ENCODE assay signal across 12 cellular contexts in the genomic region with DNA sequence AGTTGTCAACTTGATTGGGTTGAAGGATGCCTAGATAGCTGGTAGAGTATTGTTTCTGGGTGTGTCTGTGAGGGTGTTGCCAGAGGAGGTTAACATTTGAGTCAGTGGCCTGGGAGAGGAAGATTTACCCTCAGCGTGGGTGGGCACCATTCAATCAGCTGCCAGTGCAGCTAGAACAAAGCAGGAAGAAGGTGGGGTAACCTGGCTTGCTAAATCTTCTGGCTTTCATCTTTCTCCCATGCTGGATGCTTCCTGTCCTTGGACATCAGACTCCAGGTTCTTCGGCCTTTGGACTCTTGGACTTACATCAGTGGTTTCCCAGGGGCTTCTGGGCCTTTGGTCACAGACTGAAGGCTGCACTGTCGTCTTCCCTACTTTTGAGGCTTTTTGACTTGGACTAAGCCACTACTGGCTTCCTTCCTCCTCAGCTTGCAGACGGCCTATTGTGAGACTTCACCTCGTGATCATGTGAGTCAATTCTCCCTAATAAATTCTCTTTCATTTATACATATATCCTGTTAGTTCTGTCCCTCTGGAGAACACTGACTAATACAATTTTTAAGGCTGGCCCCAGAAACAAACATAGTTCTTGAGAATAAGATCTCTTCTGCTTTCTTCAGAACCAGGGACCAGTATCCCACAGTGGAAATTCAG. TPM values are rescaled to one million over a fixed set of nuclear protein-coding genes. Genes with fewer than 3 reads are reported as not detected.
DNase-seq lines count a peak whose midpoint lies in the region; ATAC-seq and TF ChIP-seq lines count a peak whose summit lies in the region.
"Had no signal": no experiment of that assay in that cellular context is flagged by ENCODE, and none has a peak within 500 bp of the region (broad histone marks: within the 10 kb centered on the region; RNA-seq: fewer than 3 reads in every experiment).

No MANE protein-coding gene starts in this region.

- H3K27ac ChIP-seq in dorsolateral prefrontal cortex: peak overlapping the region in 1 of 59 donors; percentile 4
- H3K27ac ChIP-seq: A549, neural progenitor cell, SJCRH30 had no signal

- peaks cover 21% of the 10 kb centered on the region for H3K36me3 Mint-ChIP-seq in activated T-helper 2 cell treated with anti-CD3 and anti-CD28 coated beads, Interferon-gamma antibody, Interleukin-2, Interleukin-4, amounts not matched to agents 10 μg/mL and 5 μg/mL and 100 μg/mL, durations not matched to agents 14 hours and 24 hours and 36 hours (ENCODE audit: low read depth)
- H3K36me3 Mint-ChIP-seq in memory B cell: peaks cover 18% of the 10 kb centered on the region
- H3K36me3 Mint-ChIP-seq in stimulated activated naive CD8-positive, alpha-beta T cell treated with anti-CD3 and anti-CD28 coated beads, Interleukin-15, Interleukin-2, amounts not matched to agents 100 ng/mL and 50 ng/mL, for 24 hours (ENCODE audit: low read depth): peaks cover 21% of the 10 kb centered on the region
- peaks cover 49% of the 10 kb centered on the region for H3K36me3 Mint-ChIP-seq in type B pancreatic cell

- H3K27me3 ChIP-seq in dorsolateral prefrontal cortex: no peaks in the 10 kb centered on the region
- H3K27me3 ChIP-seq: neural progenitor cell, SJCRH30 had no signal

- CTCF ChIA-PET in HEK293T (lab: Yijun Ruan, JAX): no interaction called here

- peaks cover 27% of the 10 kb centered on the region for H3K4me1 Mint-ChIP-seq in activated T-helper 2 cell treated with anti-CD3 and anti-CD28 coated beads, Interferon-gamma antibody, Interleukin-2, Interleukin-4, amounts not matched to agents 10 μg/mL and 5 μg/mL and 100 μg/mL, durations not matched to agents 14 hours and 24 hours and 36 hours (ENCODE audit: low read depth)
- H3K4me1 Mint-ChIP-seq in memory B cell (peaks cover 7% of the 10 kb centered on the region), type B pancreatic cell (ENCODE audit: unreplicated experiment) (peaks cover 4% of the 10 kb centered on the region)
- H3K4me1 Mint-ChIP-seq in stimulated activated naive CD8-positive, alpha-beta T cell treated with anti-CD3 and anti-CD28 coated beads, Interleukin-15, Interleukin-2, amounts not matched to agents 100 ng/mL and 50 ng/mL, for 24 hours (ENCODE audit: low read depth): peaks cover 26% of the 10 kb centered on the region

- intact Hi-C loops in activated T-helper 2 cell treated with anti-CD3 and anti-CD28 coated beads, Interferon-gamma antibody, Interleukin-2, Interleukin-4, amounts not matched to agents 10 μg/mL and 5 μg/mL and 100 μg/mL, durations not matched to agents 14 hours and 24 hours and 36 hours (cut with micrococcal nuclease): no loop called here
- intact Hi-C loops in dorsolateral prefrontal cortex (cut with DNase I): no loop called here

- peaks cover 5% of the 10 kb centered on the region for H3K9me3 Mint-ChIP-seq in activated T-helper 2 cell treated with anti-CD3 and anti-CD28 coated beads, Interferon-gamma antibody, Interleukin-2, Interleukin-4, amounts not matched to agents 10 μg/mL and 5 μg/mL and 100 μg/mL, durations not matched to agents 14 hours and 24 hours and 36 hours
- H3K9me3 Mint-ChIP-seq in memory B cell (peaks cover 5% of the 10 kb centered on the region), type B pancreatic cell (peaks cover 8% of the 10 kb centered on the region)
- no peaks in the 10 kb centered on the region for H3K9me3 Mint-ChIP-seq in stimulated activated naive CD8-positive, alpha-beta T cell treated with anti-CD3 and anti-CD28 coated beads, Interleukin-15, Interleukin-2, amounts not matched to agents 100 ng/mL and 50 ng/mL, for 24 hours

- no peaks in the 10 kb centered on the region for H3K27me3 Mint-ChIP-seq in activated T-helper 2 cell treated with anti-CD3 and anti-CD28 coated beads, Interferon-gamma antibody, Interleukin-2, Interleukin-4, amounts not matched to agents 10 μg/mL and 5 μg/mL and 100 μg/mL, durations not matched to agents 14 hours and 24 hours and 36 hours (ENCODE audit: low read depth)
- H3K27me3 Mint-ChIP-seq in memory B cell (no peaks in the 10 kb centered on the region), type B pancreatic cell (no peaks in the 10 kb centered on the region)
- H3K27me3 Mint-ChIP-seq in stimulated activated naive CD8-positive, alpha-beta T cell treated with anti-CD3 and anti-CD28 coated beads, Interleukin-15, Interleukin-2, amounts not matched to agents 100 ng/mL and 50 ng/mL, for 24 hours: no peaks in the 10 kb centered on the region

- TF ChIP-seq CTCF in type B pancreatic cell (conservative IDR thresholded peaks at IDR 0.05) (no peak), dorsolateral prefrontal cortex (IDR thresholded peaks at IDR 0.05 in 54 of 56, conservative IDR thresholded peaks at IDR 0.05 in 2 of 56; ENCODE audit: low read depth in 1 of 56, partially characterized antibody in 56 of 56) (no peak)

- POLR2A ChIA-PET in HEK293T (lab: Yijun Ruan, JAX): no interaction called here

- H3K4me3 ChIP-seq in dorsolateral prefrontal cortex: no peak overlapping the region
- H3K4me3 ChIP-seq: A549, neural progenitor cell, SJCRH30 had no signal

- peak overlapping the region; percentile 28 for H3K4me3 Mint-ChIP-seq in activated T-helper 2 cell treated with anti-CD3 and anti-CD28 coated beads, Interferon-gamma antibody, Interleukin-2, Interleukin-4, amounts not matched to agents 10 μg/mL and 5 μg/mL and 100 μg/mL, durations not matched to agents 14 hours and 24 hours and 36 hours (ENCODE audit: low read depth)
- H3K4me3 Mint-ChIP-seq in memory B cell (no peak overlapping the region), type B pancreatic cell (no peak overlapping the region)
- H3K4me3 Mint-ChIP-seq in stimulated activated naive CD8-positive, alpha-beta T cell treated with anti-CD3 and anti-CD28 coated beads, Interleukin-15, Interleukin-2, amounts not matched to agents 100 ng/mL and 50 ng/mL, for 24 hours: peak overlapping the region; percentile 6
- H3K4me3 Mint-ChIP-seq: neural progenitor cell had no signal

- ATAC-seq in memory B cell (ENCODE audit: low read depth): no peak
- ATAC-seq: A549 had no signal

- peak overlapping the region; percentile 54 for H3K27ac Mint-ChIP-seq in activated T-helper 2 cell treated with anti-CD3 and anti-CD28 coated beads, Interferon-gamma antibody, Interleukin-2, Interleukin-4, amounts not matched to agents 10 μg/mL and 5 μg/mL and 100 μg/mL, durations not matched to agents 14 hours and 24 hours and 36 hours
- H3K27ac Mint-ChIP-seq in memory B cell (peak overlapping the region; percentile 19), type B pancreatic cell (no peak overlapping the region)
- H3K27ac Mint-ChIP-seq in stimulated activated naive CD8-positive, alpha-beta T cell treated with anti-CD3 and anti-CD28 coated beads, Interleukin-15, Interleukin-2, amounts not matched to agents 100 ng/mL and 50 ng/mL, for 24 hours: peak overlapping the region; percentile 29
- H3K27ac Mint-ChIP-seq: neural progenitor cell had no signal

- peak; percentile 67 for DNase-seq in activated effector memory CD4-positive, alpha-beta T cell treated with anti-CD3 and anti-CD28 coated beads, Interleukin-2, amount 50 U/mL, for 16 hours
- no peak for DNase-seq in activated effector memory CD4-positive, alpha-beta T cell treated with Interleukin-2 at 50 U/mL for 16 hours
- no peak for DNase-seq in activated T-helper 2 cell treated with anti-CD3 and anti-CD28 coated beads, Interferon-gamma antibody, Interleukin-2, Interleukin-4, amounts not matched to agents 10 μg/mL and 5 μg/mL and 100 μg/mL, durations not matched to agents 14 hours and 24 hours and 36 hours (ENCODE audit: low spot score)
- DNase-seq in memory B cell (ENCODE audit: low spot score in 2 of 2) (no peak), type B pancreatic cell (ENCODE audit: extremely low spot score, unreplicated experiment) (no peak), dorsolateral prefrontal cortex (no peak), HEK293T (ENCODE audit: extremely low spot score) (no peak)
- DNase-seq: H7, SJCRH30 had no signal

TF ChIP-seq in HEK293T, 16 proteins besides CTCF, POLR2A, EP300 and RAD21:
- no peak for TF ChIP-seq BHLHE40 (IDR thresholded peaks at IDR 0.05; ENCODE audit: borderline replicate concordance)
- no peak for TF ChIP-seq ZNF384 (IDR thresholded peaks at IDR 0.05)
- TF ChIP-seq FOXK2 (IDR thresholded peaks at IDR 0.05): no peak
- no peak for TF ChIP-seq FOXM1 (IDR thresholded peaks at IDR 0.05; ENCODE audit: borderline replicate concordance)
- TF ChIP-seq CTBP1 (IDR thresholded peaks at IDR 0.05; ENCODE audit: borderline replicate concordance): no peak
- no peak for TF ChIP-seq FOXA1 (IDR thresholded peaks at IDR 0.05)
- no peak for TF ChIP-seq ARNT (IDR thresholded peaks at IDR 0.05)

RNA-seq across cellular contexts. Expression of gene PBX3, which starts 38.1 kb away (rescaled TPM):
- 20.6 and 21.4 TPM in 2 replicates for total RNA-seq in activated T-helper 2 cell treated with anti-CD3 and anti-CD28 coated beads, Interferon-gamma antibody, Interleukin-2, Interleukin-4, amounts not matched to agents 10 μg/mL and 5 μg/mL and 100 μg/mL, durations not matched to agents 14 hours and 24 hours and 36 hours
- 31.1 and 60.9 TPM in 2 replicates for total RNA-seq in type B pancreatic cell (ENCODE audit: low replicate concordance)
- total RNA-seq in dorsolateral prefrontal cortex: 10 to 100 TPM in 112 of 120 experiments, 1 to 10 TPM in 8; 5.7 to 27.0 (median 15.7) TPM

Comparison
In these comparisons a context has a peak if more than half of its experiments do, and no peak if none do; other contexts are left out.
1. H3K4me3 Mint-ChIP-seq: peak in activated T-helper 2 cell treated with anti-CD3 and anti-CD28 coated beads, Interferon-gamma antibody, Interleukin-2, Interleukin-4, amounts not matched to agents 10 μg/mL and 5 μg/mL and 100 μg/mL, durations not matched to agents 14 hours and 24 hours and 36 hours (single experiment) and stimulated activated naive CD8-positive, alpha-beta T cell treated with anti-CD3 and anti-CD28 coated beads, Interleukin-15, Interleukin-2, amounts not matched to agents 100 ng/mL and 50 ng/mL, for 24 hours (single experiment); none in memory B cell (single experiment) and type B pancreatic cell (single experiment).